Comparison of ENCODE assay signal across 18 cellular contexts in the genomic region with DNA sequence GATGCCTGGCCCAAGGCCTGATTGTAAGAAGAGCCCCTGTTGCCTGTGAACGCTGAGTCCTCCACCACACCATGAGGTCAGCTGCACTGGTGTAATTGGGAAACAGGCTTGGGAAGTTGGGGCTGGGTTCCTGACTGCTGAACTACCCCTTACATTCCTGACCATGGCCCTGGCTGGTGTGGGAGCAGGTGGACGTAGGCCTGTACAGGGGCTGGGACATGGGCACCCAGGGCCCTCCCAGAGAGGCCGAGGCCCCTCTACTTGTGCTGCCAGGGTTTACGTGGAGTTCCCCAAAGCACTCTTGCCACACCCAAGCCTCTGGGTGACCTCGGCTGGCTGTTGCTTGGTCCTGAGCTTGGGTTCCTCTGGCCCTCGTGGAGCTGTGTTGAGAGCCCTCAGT. TPM values are rescaled to one million over a fixed set of nuclear protein-coding genes. Genes with fewer than 3 reads are reported as not detected.
A peak's percentile ranks its signal among the peaks of the same experiment; 100 is the strongest.
DNase-seq lines count a peak whose midpoint lies in the region; ATAC-seq and TF ChIP-seq lines count a peak whose summit lies in the region.
"Had no signal": no experiment of that assay in that cellular context is flagged by ENCODE, and none has a peak within 500 bp of the region (broad histone marks: within the 10 kb centered on the region; RNA-seq: fewer than 3 reads in every experiment).

No MANE protein-coding gene starts in this region.

- WGBS in upper lobe of left lung, 2 donors, result 61 to 85% methylated on average over 4 to 6 of the region's 6 CpGs

- no peaks in the 10 kb centered on the region for H3K36me3 ChIP-seq in upper lobe of left lung
- H3K36me3 ChIP-seq: left lung had no signal

- no peak for TF ChIP-seq EP300 in upper lobe of left lung (IDR thresholded peaks at IDR 0.05)

- H3K4me1 ChIP-seq in upper lobe of left lung, result peaks cover 27 to 94% (median 81%) of the 10 kb centered on the region in 4 donors

- DNase-seq in activated CD4-positive, alpha-beta T cell treated with anti-CD3 and anti-CD28 coated beads, Interleukin-2, amount 10 ng/mL, durations not matched to agents 7 days and 5 days, result no peak
- no peak for DNase-seq in activated CD4-positive, alpha-beta T cell treated with anti-CD3 and anti-CD28 coated beads for 48 hours
- DNase-seq in NB4 (ENCODE audit: low read depth), result peak; percentile 50
- DNase-seq in erythroblast (lab: John Stamatoyannopoulos, UW), result peak; percentile 26 to 45
- DNase-seq in upper lobe of left lung, result peak in 1 of 2 donors; percentile 72
- DNase-seq in occipital lobe (lab: John Stamatoyannopoulos, UW), result no peak
- DNase-seq in UCSD-AML1 (lab: John Stamatoyannopoulos, UW; ENCODE audit: unreplicated experiment), result no peak
- no peak for DNase-seq in Ammon's horn (ENCODE audit: low spot score)
- DNase-seq: activated CD4-positive, CD25-positive, alpha-beta regulatory T cell treated with anti-CD3 and anti-CD28 coated beads, Interleukin-2, amount 50 U/mL, for 72 hours; dorsolateral prefrontal cortex; EL; MM.1S; NCI-H2029; NCI-H446; testis had no signal

- POLR2A ChIA-PET in activated CD4-positive, alpha-beta T cell treated with anti-CD3 and anti-CD28 coated beads, Interleukin-2, amount 10 ng/mL, durations not matched to agents 7 days and 5 days (lab: Charles Lee), result no interaction called here

- CTCF ChIA-PET in activated CD4-positive, alpha-beta T cell treated with anti-CD3 and anti-CD28 coated beads, Interleukin-2, amount 10 ng/mL, durations not matched to agents 7 days and 5 days (lab: Charles Lee), result interaction anchor here (0.9 kb wide), 1 partner anchor 21 kb away, joined by 3 read pairs; no protein-coding TSS in a partner anchor

- no peak overlapping the region for H3K4me3 ChIP-seq in NB4 (ENCODE audit: low read depth, low read length)
- no peak overlapping the region for H3K4me3 ChIP-seq in upper lobe of left lung
- H3K4me3 ChIP-seq: dorsolateral prefrontal cortex, HAP-1, testis had no signal

- H3K4me1 Mint-ChIP-seq in activated CD4-positive, alpha-beta T cell treated with anti-CD3 and anti-CD28 coated beads, Interleukin-2, amount 10 ng/mL, durations not matched to agents 7 days and 5 days, result peaks cover 79% of the 10 kb centered on the region

- no peak for ATAC-seq in upper lobe of left lung (ENCODE audit: low FRiP score in 2 of 2)
- ATAC-seq: activated T-helper 17 cell treated with anti-CD3 and anti-CD28 coated beads, Interleukin-2, amount 50 U/mL, for 72 hours; left lung had no signal

- TF ChIP-seq CTCF in NB4 (IDR thresholded peaks at IDR 0.05; ENCODE audit: low read depth, low read length) (no peak), upper lobe of left lung (IDR thresholded peaks at IDR 0.05) (no peak)

- no peak overlapping the region for H3K4me3 Mint-ChIP-seq in activated CD4-positive, alpha-beta T cell treated with anti-CD3 and anti-CD28 coated beads, Interleukin-2, amount 10 ng/mL, durations not matched to agents 7 days and 5 days
- H3K4me3 Mint-ChIP-seq: activated T-helper 17 cell treated with anti-CD3 and anti-CD28 coated beads, Interleukin-2, amount 50 U/mL, for 72 hours had no signal

- H3K27me3 Mint-ChIP-seq in activated CD4-positive, alpha-beta T cell treated with anti-CD3 and anti-CD28 coated beads, Interleukin-2, amount 10 ng/mL, durations not matched to agents 7 days and 5 days, result no peaks in the 10 kb centered on the region
- H3K27me3 Mint-ChIP-seq: activated T-helper 17 cell treated with anti-CD3 and anti-CD28 coated beads, Interleukin-2, amount 50 U/mL, for 72 hours had no signal

- no peaks in the 10 kb centered on the region for H3K9me3 ChIP-seq in upper lobe of left lung
- H3K9me3 ChIP-seq: HAP-1, left lung, testis had no signal

- H3K27ac ChIP-seq in upper lobe of left lung, result peak overlapping the region; percentile 35 to 87 (median 76)
- H3K27ac ChIP-seq: testis had no signal

- H3K27ac Mint-ChIP-seq in activated CD4-positive, alpha-beta T cell treated with anti-CD3 and anti-CD28 coated beads, Interleukin-2, amount 10 ng/mL, durations not matched to agents 7 days and 5 days, result peak overlapping the region; percentile 69

- peaks cover 8% of the 10 kb centered on the region for H3K36me3 Mint-ChIP-seq in activated CD4-positive, alpha-beta T cell treated with anti-CD3 and anti-CD28 coated beads, Interleukin-2, amount 10 ng/mL, durations not matched to agents 7 days and 5 days (ENCODE audit: low read depth)

- H3K27me3 ChIP-seq in upper lobe of left lung, result no peaks in the 10 kb centered on the region
- H3K27me3 ChIP-seq: dorsolateral prefrontal cortex, left lung, testis had no signal

- no peak for TF ChIP-seq POLR2A in NB4 (IDR thresholded peaks at IDR 0.05; ENCODE audit: extremely low read depth, insufficient read length)
- TF ChIP-seq POLR2A in erythroblast (IDR thresholded peaks at IDR 0.05; ENCODE audit: low read length), result no peak
- peak in 1 of 4 donors; percentile 29 for TF ChIP-seq POLR2A in upper lobe of left lung (IDR thresholded peaks at IDR 0.05)

- H3K9me3 Mint-ChIP-seq in activated CD4-positive, alpha-beta T cell treated with anti-CD3 and anti-CD28 coated beads, Interleukin-2, amount 10 ng/mL, durations not matched to agents 7 days and 5 days, result no peaks in the 10 kb centered on the region
- H3K9me3 Mint-ChIP-seq: activated T-helper 17 cell treated with anti-CD3 and anti-CD28 coated beads, Interleukin-2, amount 50 U/mL, for 72 hours had no signal

RNA-seq across cellular contexts. Expression of gene RELT, which starts 5.4 kb away (rescaled TPM):
- 10 to 100 TPM; 22.0 to 24.6 TPM for total RNA-seq in activated CD4-positive, alpha-beta T cell treated with anti-CD3 and anti-CD28 coated beads, Interleukin-2, amount 10 ng/mL, durations not matched to agents 7 days and 5 days
- total RNA-seq in upper lobe of left lung (10 to 100 TPM in 5 of 6 donors, 1 to 10 TPM in 1; 4.9 to 27.0 (median 19.2) TPM), occipital lobe (1.6 TPM)

Comparison
In these comparisons a context has a peak if more than half of its experiments do, and no peak if none do; other contexts are left out.
1. DNase-seq: peak in NB4 (single experiment) and erythroblast (2 of 2); none in activated CD4-positive, alpha-beta T cell treated with anti-CD3 and anti-CD28 coated beads, Interleukin-2, amount 10 ng/mL, durations not matched to agents 7 days and 5 days (single experiment), activated CD4-positive, alpha-beta T cell treated with anti-CD3 and anti-CD28 coated beads for 48 hours (single experiment), occipital lobe (single experiment), UCSD-AML1 (single experiment) and Ammon's horn (single experiment).